ENCODE assay signal across 8 cellular contexts in the genomic region with DNA sequence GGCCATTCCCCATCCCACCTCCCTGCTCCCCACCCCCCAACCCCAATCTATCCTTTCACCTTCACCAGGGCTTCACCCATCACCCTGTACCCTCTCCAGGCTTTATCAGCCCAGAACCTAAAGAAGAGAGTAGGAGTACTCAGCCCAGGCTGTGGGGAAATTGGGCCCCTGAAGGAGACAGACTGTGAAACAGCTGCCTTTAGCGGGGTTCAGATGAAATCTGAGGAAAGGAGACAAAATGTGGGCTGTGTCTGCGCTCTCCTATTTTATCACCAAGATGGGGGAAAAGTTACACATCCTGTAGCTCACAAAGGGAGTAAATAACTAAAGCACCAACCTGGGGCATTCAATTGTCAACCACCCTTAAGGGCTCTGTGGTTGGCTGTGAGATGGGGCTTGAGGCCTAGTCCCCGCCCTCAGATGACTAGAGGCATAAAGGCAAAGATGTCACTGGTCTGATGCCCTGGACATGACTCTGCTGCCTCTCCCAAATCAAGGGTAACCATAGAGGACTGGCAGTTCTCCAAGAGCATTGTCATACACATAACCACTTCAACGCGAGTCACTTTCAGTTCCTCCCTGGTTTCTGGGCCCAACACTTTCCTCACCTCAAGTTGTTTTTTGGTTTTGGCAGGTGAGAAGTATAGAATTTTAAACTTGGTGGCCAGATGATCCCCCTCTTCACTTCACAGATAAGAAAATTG. TPM values are rescaled to one million over a fixed set of nuclear protein-coding genes. Genes with fewer than 3 reads are reported as not detected.
DNase-seq lines count a peak whose midpoint lies in the region; ATAC-seq, FAIRE-seq and TF ChIP-seq lines count a peak whose summit lies in the region.

No MANE protein-coding gene starts in this region.

- H3K9me3 ChIP-seq in A549, result no peaks in the 10 kb centered on the region
- no peaks in the 10 kb centered on the region for H3K9me3 ChIP-seq in Peyer's patch
- no peaks in the 10 kb centered on the region for H3K9me3 ChIP-seq in heart right ventricle

- DNase-seq in A549 (ENCODE audit: low read depth in 1 of 2, low spot score in 1 of 2) (peak; percentile 37 to 62), Peyer's patch (peak in 2 of 3 donors; percentile 83 to 89), heart right ventricle (peak in 1 of 2 donors; percentile 80), NCI-H446 treated with DMSO at 0.1 percent for 48 hours (lab: John Stamatoyannopoulos, UW) (no peak)
- DNase-seq in activated effector memory CD4-positive, alpha-beta T cell treated with Interleukin-2 at 50 U/mL for 16 hours, result peak; percentile 55
- peak; percentile 45 for DNase-seq in stimulated activated CD8-positive, alpha-beta memory T cell treated with anti-CD3 and anti-CD28 coated beads, Interleukin-12 subunit alpha, Interleukin-12 subunit beta, amount 100 ng/mL, for 1 hour (ENCODE audit: low read depth)

- intact Hi-C loops in heart right ventricle (cut with DNase I), result no loop called here

- H3K4me1 ChIP-seq in A549, result peaks cover 14% of the 10 kb centered on the region; the same call in 2 of the 3 replicates
- peaks cover 0 to 11% (median 11%) of the 10 kb centered on the region in 4 donors for H3K4me1 ChIP-seq in Peyer's patch
- peaks cover 3 to 46% (median 31%) of the 10 kb centered on the region in 9 donors for H3K4me1 ChIP-seq in heart right ventricle

- no peaks in the 10 kb centered on the region for H3K27me3 ChIP-seq in Peyer's patch
- no peaks in the 10 kb centered on the region for H3K27me3 ChIP-seq in heart right ventricle

- POLR2A ChIA-PET in A549 (lab: Yijun Ruan, JAX), result interaction anchor here (0.6 kb wide), 1 partner anchor 109 kb away, joined by 3 read pairs; no protein-coding TSS in a partner anchor

- H3K4me3 ChIP-seq in A549 (no peak overlapping the region), Peyer's patch (no peak overlapping the region), heart right ventricle (no peak overlapping the region)

- ATAC-seq in A549, result peak; percentile 56 to 58; a peak in 4 of 6 replicates
- ATAC-seq in GM18909 (IDR thresholded peaks at IDR 0.05; ENCODE audit: poor library complexity, unreplicated experiment), result peak; percentile 90
- peak; percentile 85 for ATAC-seq in HG03095 (IDR thresholded peaks at IDR 0.05; ENCODE audit: unreplicated experiment)
- peak; percentile 68 to 94 (median 80) for ATAC-seq in heart right ventricle

- peak overlapping the region; percentile 35; the same call in 2 of the 3 replicates for H3K4me2 ChIP-seq in A549

- H3K27ac ChIP-seq in A549 (peak overlapping the region; percentile 64 to 69; a peak in 4 of 6 replicates), Peyer's patch (peak overlapping the region; percentile 71 to 75 (median 72)), heart right ventricle (peak overlapping the region; percentile 50 to 82 (median 66))

- no peak for FAIRE-seq in A549 (lab: Jason Lieb, UNC)

- no peak for TF ChIP-seq EP300 in A549 (IDR thresholded peaks at IDR 0.05)

- CTCF ChIA-PET in A549 (lab: Yijun Ruan, JAX), result interaction anchor here (1.0 to 5.8 kb wide), 3 partner anchors 9 to 182 kb away, joined by 3 to 39 read pairs (median 30); partner anchors contain the start of genes JTB and RAB13

- H3K36me3 ChIP-seq in Peyer's patch (peaks cover 0 to 36% (median 0%) of the 10 kb centered on the region in 3 donors), heart right ventricle (peaks cover 0 to 46% (median 18%) of the 10 kb centered on the region in 9 donors)

- 76% methylated on average over 5 of the region's 5 CpGs for WGBS in A549 (ENCODE audit: missing lambda C conversion rate)
- WGBS in heart right ventricle, 2 donors, result 56 to 66% methylated on average over 5 of the region's 5 CpGs

- no peak for TF ChIP-seq RAD21 in A549 (conservative IDR thresholded peaks at IDR 0.05 in 1 of 2, IDR thresholded peaks at IDR 0.05 in 1 of 2)

- TF ChIP-seq POLR2A in A549 (IDR thresholded peaks at IDR 0.05; ENCODE audit: low read length), result no peak
- no peak for TF ChIP-seq POLR2A in Peyer's patch (IDR thresholded peaks at IDR 0.05)

- no peak for TF ChIP-seq CTCF in A549 (IDR thresholded peaks at IDR 0.05)
- no peak for TF ChIP-seq CTCF in Peyer's patch (IDR thresholded peaks at IDR 0.05)
- TF ChIP-seq CTCF in heart right ventricle (IDR thresholded peaks at IDR 0.05), result no peak

TF ChIP-seq in A549, 52 proteins besides CTCF, POLR2A, EP300 and RAD21:
- TF ChIP-seq HMGXB4 (CRISPR knock-in tag; IDR thresholded peaks at IDR 0.05; ENCODE audit: borderline replicate concordance), result no peak
- no peak for TF ChIP-seq ESRRA (IDR thresholded peaks at IDR 0.05; ENCODE audit: borderline replicate concordance, low read length)
- no peak for TF ChIP-seq HES2 (IDR thresholded peaks at IDR 0.05)
- no peak for TF ChIP-seq REST (IDR thresholded peaks at IDR 0.05)
- no peak for TF ChIP-seq E2F6 (IDR thresholded peaks at IDR 0.05; ENCODE audit: borderline replicate concordance, low read depth)
- no peak for TF ChIP-seq JUNB (IDR thresholded peaks at IDR 0.05)
- no peak for TF ChIP-seq FOXS1 (CRISPR knock-in tag; IDR thresholded peaks at IDR 0.05)
- TF ChIP-seq BCL3 (IDR thresholded peaks at IDR 0.05), result no peak
- TF ChIP-seq HEYL (CRISPR knock-in tag; IDR thresholded peaks at IDR 0.05), result no peak

RNA-seq across cellular contexts. Expression of gene SLC27A3, which starts 30.0 kb away (rescaled TPM):
- polyA plus RNA-seq in A549 (2011; rRNA removed) (1.3 TPM in 2 replicates), A549 (2017; fragmentation: RNase III; extraction: RNeasy Plus Mini Kit Qiagen cat#74134 plus additional on column Dnase treatment) (1.8 to 2.7 TPM (median 2.1 TPM) in 3 replicates), heart right ventricle (10 to 100 TPM; 26.7 to 43.8 TPM)
- 1.7 TPM in 2 replicates for polyA plus RNA-seq in A549 (2012; cell fraction: cytosol; rRNA removed)
- 12.9 and 19.2 TPM in 2 replicates for polyA plus RNA-seq in A549 (2012; cell fraction: nucleus; rRNA removed)
- 0.29 and 1.2 TPM in 2 replicates for polyA minus RNA-seq in A549 (2011; rRNA and poly(A)+ RNA removed)
- total RNA-seq in Peyer's patch (100 to 1,000 TPM in 1 of 4 donors, 10 to 100 TPM in 3; 12.3 to 124 (median 22.0) TPM), heart right ventricle (10 to 100 TPM in 2 of 10 donors, 1 to 10 TPM in 8; 5.9 to 16.0 (median 8.9) TPM)
